In the genomic region with DNA sequence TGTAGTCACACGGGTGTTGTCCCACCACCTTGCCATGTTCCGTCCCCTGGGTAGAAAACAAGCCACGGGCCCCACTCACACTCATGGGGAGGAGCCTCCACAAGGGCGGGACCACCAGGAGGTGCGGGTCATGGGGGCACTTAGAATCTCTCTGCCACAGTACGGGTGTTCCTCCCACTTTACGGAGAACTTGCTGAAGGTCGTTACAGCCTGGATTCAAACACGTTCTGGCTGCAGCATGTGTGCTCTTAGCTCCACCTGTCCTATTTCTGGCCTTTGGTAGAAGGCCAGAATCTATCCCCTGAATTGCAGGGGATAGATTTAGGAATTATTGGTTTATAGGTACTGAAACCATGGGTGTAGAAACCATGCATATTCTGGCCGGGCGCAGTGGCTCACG, we compare ENCODE assay signal across 26 cellular contexts.
"Had no signal": no experiment of that assay in that cellular context is flagged by ENCODE, and none has a peak within 500 bp of the region (broad histone marks: within the 10 kb centered on the region; RNA-seq: fewer than 3 reads in every experiment).

No MANE protein-coding gene starts in this region.

- H3K9me3 Mint-ChIP-seq: activated B cell treated with CpG ODN at 0.5 μM for 24 hours; activated CD4-positive, alpha-beta memory T cell treated with anti-CD3 and anti-CD28 coated beads for 36 hours; activated CD4-positive, alpha-beta T cell treated with anti-CD3 and anti-CD28 coated beads, Interleukin-2, amount 10 ng/mL, durations not matched to agents 7 days and 5 days; activated naive CD4-positive, alpha-beta T cell treated with anti-CD3 and anti-CD28 coated beads for 36 hours; activated T-cell treated with anti-CD3 and anti-CD28 coated beads, Interleukin-2, amount 50 U/mL, for 4 hours; T-cell had no signal

- H3K27ac Mint-ChIP-seq: activated B cell treated with CpG ODN at 0.5 μM for 24 hours; activated CD4-positive, alpha-beta memory T cell treated with anti-CD3 and anti-CD28 coated beads for 36 hours; activated CD4-positive, alpha-beta T cell treated with anti-CD3 and anti-CD28 coated beads, Interleukin-2, amount 10 ng/mL, durations not matched to agents 7 days and 5 days; activated naive CD4-positive, alpha-beta T cell treated with anti-CD3 and anti-CD28 coated beads for 36 hours; T-cell had no signal

- H3K27me3 Mint-ChIP-seq: activated B cell treated with CpG ODN at 0.5 μM for 24 hours; activated CD4-positive, alpha-beta memory T cell treated with anti-CD3 and anti-CD28 coated beads for 36 hours; activated CD4-positive, alpha-beta T cell treated with anti-CD3 and anti-CD28 coated beads, Interleukin-2, amount 10 ng/mL, durations not matched to agents 7 days and 5 days; activated naive CD8-positive, alpha-beta T cell; T-cell had no signal

- H3K9me3 ChIP-seq: MG63, Peyer's patch had no signal

- ATAC-seq: activated T-cell treated with anti-CD3 and anti-CD28 coated beads, Interleukin-2, amount 50 U/mL, for 4 hours; T-cell had no signal

- DNase-seq: activated B cell treated with CpG ODN at 0.5 μM for 24 hours; activated CD4-positive, alpha-beta memory T cell treated with anti-CD3 and anti-CD28 coated beads for 36 hours; activated CD4-positive, alpha-beta T cell treated with anti-CD3 and anti-CD28 coated beads for 1 hour; activated CD4-positive, alpha-beta T cell treated with anti-CD3 and anti-CD28 coated beads, Interleukin-2, amount 10 ng/mL, durations not matched to agents 7 days and 5 days; activated CD8-positive, alpha-beta memory T cell treated with anti-CD3 and anti-CD28 coated beads for 24 hours; activated effector memory CD4-positive, alpha-beta T cell treated with anti-CD3 and anti-CD28 coated beads, Interleukin-2, amount 50 U/mL, for 16 hours; activated naive CD4-positive, alpha-beta T cell treated with anti-CD3 and anti-CD28 coated beads for 36 hours; activated T-cell treated with anti-CD3 and anti-CD28 coated beads, Interleukin-2, amount 50 U/mL, for 4 hours; caudate nucleus; MG63; MV-4-11; NCI-H1105; NCI-H1436; NCI-H1694 treated with DMSO at 0.1 percent for 48 hours; NCI-H2029 treated with DMSO at 0.1 percent for 48 hours; NCI-H510A treated with DMSO at 0.1 percent for 48 hours; NCI-H69; NK-92 treated with Interleukin-12 subunit alpha and Interleukin-12 subunit beta, amount 100 ng/mL, for 24 hours; OCI-M1; Peyer's patch; T-cell; T-helper 2 cell; T1000 had no signal

- H3K4me3 ChIP-seq: MG63, Peyer's patch, SK-N-MC had no signal

- H3K4me2 ChIP-seq: KMS-11 had no signal

- H3K4me1 ChIP-seq: Peyer's patch had no signal

- H3K27me3 ChIP-seq: MG63, Peyer's patch had no signal

- H3K4me1 Mint-ChIP-seq: activated B cell treated with CpG ODN at 0.5 μM for 24 hours had no signal

- H3K9ac ChIP-seq: KMS-11 had no signal

- H3K27ac ChIP-seq: KMS-11, Peyer's patch, SK-N-MC had no signal

- H3K4me3 Mint-ChIP-seq: activated B cell treated with CpG ODN at 0.5 μM for 24 hours; activated CD4-positive, alpha-beta memory T cell treated with anti-CD3 and anti-CD28 coated beads for 36 hours; activated CD4-positive, alpha-beta T cell treated with anti-CD3 and anti-CD28 coated beads, Interleukin-2, amount 10 ng/mL, durations not matched to agents 7 days and 5 days; activated naive CD4-positive, alpha-beta T cell treated with anti-CD3 and anti-CD28 coated beads for 36 hours; activated naive CD8-positive, alpha-beta T cell; activated T-cell treated with anti-CD3 and anti-CD28 coated beads, Interleukin-2, amount 50 U/mL, for 4 hours; T-cell had no signal
